ENCODE assay signal across 15 cellular contexts in the genomic region with DNA sequence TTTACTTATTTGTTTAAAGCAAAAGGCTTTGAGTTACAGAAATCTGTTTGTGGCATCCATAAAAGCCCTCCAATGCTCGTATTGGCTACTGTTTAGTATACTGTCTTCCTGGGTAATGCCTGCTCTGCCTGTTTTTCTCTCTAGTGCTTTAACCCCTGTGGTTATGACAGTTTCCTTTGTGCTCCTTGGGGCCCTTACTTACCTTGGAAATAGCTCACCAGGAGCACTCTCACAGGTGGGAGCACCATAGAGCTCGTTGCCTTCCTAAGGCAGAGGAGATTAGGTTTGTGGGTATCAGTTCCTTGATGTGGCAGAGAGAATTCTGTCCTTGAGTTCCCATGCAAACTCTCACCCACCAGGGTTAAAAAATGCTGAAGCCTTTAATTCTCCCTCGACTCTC.
DNase-seq lines count a peak whose midpoint lies in the region; TF ChIP-seq lines count a peak whose summit lies in the region.
"Had no signal": no experiment of that assay in that cellular context is flagged by ENCODE, and none has a peak within 500 bp of the region (broad histone marks: within the 10 kb centered on the region; RNA-seq: fewer than 3 reads in every experiment).

No MANE protein-coding gene starts in this region.

- H3K27me3 ChIP-seq in SU-DHL-6 (ENCODE audit: low read length): no peaks in the 10 kb centered on the region
- H3K27me3 ChIP-seq: BLaER1 had no signal

- no peak overlapping the region for H3K9ac ChIP-seq in SU-DHL-6 (ENCODE audit: low read length)
- H3K9ac ChIP-seq: BLaER1, GM23248 had no signal

- peak in 2 of 3 experiments; percentile 4 to 22 for DNase-seq in NCI-H1417 (lab: John Stamatoyannopoulos, UW)
- no peak for DNase-seq in NCI-H1417 treated with DMSO at 0.1 percent for 48 hours (lab: John Stamatoyannopoulos, UW)
- DNase-seq in iPS-NIHi7 (ENCODE audit: extremely low spot score): peak; percentile 10
- no peak for DNase-seq in C1 segment of cervical spinal cord (lab: John Stamatoyannopoulos, UW)
- DNase-seq in NCI-H510A (lab: John Stamatoyannopoulos, UW): no peak
- DNase-seq in hepatic stellate cell (ENCODE audit: low spot score): no peak
- DNase-seq in dermis blood vessel endothelial cell: no peak
- DNase-seq: CD4-positive, alpha-beta T cell; DMS79; GM23248; HCEC 1CT; HFFc6 had no signal

- H3K4me3 ChIP-seq in SU-DHL-6 (ENCODE audit: insufficient read depth, low read length, poor library complexity, severe bottlenecking): no peak overlapping the region
- H3K4me3 ChIP-seq: BLaER1, GM23248 had no signal

- no peaks in the 10 kb centered on the region for H3K79me2 ChIP-seq in SU-DHL-6 (ENCODE audit: insufficient read depth, low read length)

- no peaks in the 10 kb centered on the region for H4K20me1 ChIP-seq in SU-DHL-6 (ENCODE audit: low read depth, low read length)
- H4K20me1 ChIP-seq: BLaER1 had no signal

- no peaks in the 10 kb centered on the region for H3K36me3 ChIP-seq in SU-DHL-6 (ENCODE audit: low read length)
- H3K36me3 ChIP-seq: BLaER1 had no signal

- H3F3A ChIP-seq in SU-DHL-6 (ENCODE audit: insufficient read depth): peaks cover 4% of the 10 kb centered on the region; the same call in 1 of the 2 replicates

- no peak for TF ChIP-seq CTCF in SU-DHL-6 (IDR thresholded peaks at IDR 0.05; ENCODE audit: insufficient read depth, low read length, poor library complexity, severe bottlenecking)

- H3K4me2 ChIP-seq in SU-DHL-6 (ENCODE audit: low read depth, low read length, poor library complexity, severe bottlenecking): no peak overlapping the region
- H3K4me2 ChIP-seq: BLaER1 had no signal

- peak overlapping the region; percentile 56 for H2AFZ ChIP-seq in SU-DHL-6 (ENCODE audit: low read depth, low read length, severe bottlenecking)
- H2AFZ ChIP-seq: GM23248 had no signal

- 0 out of 2 replicates have a peak, but pooled peaks cover 2% of the 10 kb centered on the region for H3K9me2 ChIP-seq in SU-DHL-6 (replicated peaks; ENCODE audit: insufficient read depth, low read length)

- no peak overlapping the region for H3K27ac ChIP-seq in SU-DHL-6 (ENCODE audit: low read depth, low read length)
- H3K27ac ChIP-seq: 22Rv1, BLaER1, GM23248 had no signal

- H3K9me3 ChIP-seq in SU-DHL-6 (ENCODE audit: insufficient read depth, low read length): no peaks in the 10 kb centered on the region
- H3K9me3 ChIP-seq: BLaER1 had no signal

Comparison
In these comparisons a context has a peak if more than half of its experiments do, and no peak if none do; other contexts are left out.
1. DNase-seq: peak in NCI-H1417 (2 of 3) and iPS-NIHi7 (single experiment); none in NCI-H1417 treated with DMSO at 0.1 percent for 48 hours (single experiment), C1 segment of cervical spinal cord (0 of 14), NCI-H510A (single experiment), hepatic stellate cell (single experiment) and dermis blood vessel endothelial cell (single experiment).